ENCODE assay signal across 23 cellular contexts in the genomic region with DNA sequence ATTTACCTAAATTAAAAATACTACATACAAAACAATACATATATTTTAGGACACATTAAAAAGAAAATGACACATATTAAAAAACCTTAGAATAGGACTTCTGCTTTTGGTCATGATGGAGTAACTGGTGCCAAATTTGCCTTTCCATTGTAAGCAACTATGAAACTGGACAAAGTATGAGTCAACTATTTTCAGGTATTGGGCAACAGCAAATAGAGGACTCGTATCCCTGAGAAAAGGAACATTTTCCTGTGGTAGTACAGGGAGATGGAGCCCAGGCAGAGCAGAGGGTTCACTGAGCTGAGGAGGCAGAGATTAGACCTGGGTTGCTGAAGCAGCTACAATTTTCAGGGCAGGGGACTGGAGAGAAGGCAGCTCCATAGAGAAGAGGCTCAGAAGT. TPM values are rescaled to one million over a fixed set of nuclear protein-coding genes. Genes with fewer than 3 reads are reported as not detected.
DNase-seq lines count a peak whose midpoint lies in the region; ATAC-seq, FAIRE-seq and TF ChIP-seq lines count a peak whose summit lies in the region.
"Had no signal": no experiment of that assay in that cellular context is flagged by ENCODE, and none has a peak within 500 bp of the region (broad histone marks: within the 10 kb centered on the region; RNA-seq: fewer than 3 reads in every experiment).

No MANE protein-coding gene starts in this region.

- H3K27ac ChIP-seq in mesenchymal stem cell (ENCODE audit: low read length, poor library complexity, severe bottlenecking) (no peak overlapping the region), endodermal cell (ENCODE audit: low read depth, low read length) (no peak overlapping the region)
- H3K27ac ChIP-seq: coronary artery, stomach, VCaP had no signal

- H3K4me3 Mint-ChIP-seq in dendritic cell treated with granulocyte-macrophage colony-stimulating factor and Interleukin-4, amounts not matched to agents 40 ng/mL and 50 ng/mL, for 4 days, result no peak overlapping the region
- H3K4me3 Mint-ChIP-seq in endodermal cell, result no peak overlapping the region
- H3K4me3 Mint-ChIP-seq: activated naive CD4-positive, alpha-beta T cell treated with anti-CD3 and anti-CD28 coated beads, Interleukin-2, amount 50 U/mL, for 24 hours had no signal

- H2BK5ac ChIP-seq in mesenchymal stem cell (ENCODE audit: low read depth, low read length, poor library complexity, severe bottlenecking), result no peak overlapping the region

- no peaks in the 10 kb centered on the region for H3K4me1 ChIP-seq in mesenchymal stem cell (ENCODE audit: control insufficient read depth, insufficient read depth, low read depth, low read length)
- no peaks in the 10 kb centered on the region for H3K4me1 ChIP-seq in endodermal cell (ENCODE audit: control insufficient read depth, insufficient read depth, low read length)

- no peak overlapping the region for H3K4ac ChIP-seq in mesenchymal stem cell (ENCODE audit: low read depth in 1 of 2, low read length in 2 of 2)

- peaks cover 11% of the 10 kb centered on the region for H3K36me3 Mint-ChIP-seq in dendritic cell treated with granulocyte-macrophage colony-stimulating factor and Interleukin-4, amounts not matched to agents 40 ng/mL and 50 ng/mL, for 4 days (ENCODE audit: low read depth)
- peaks cover under 1% of the 10 kb centered on the region for H3K36me3 Mint-ChIP-seq in endodermal cell (ENCODE audit: low read depth)

- H3K27me3 ChIP-seq in mesenchymal stem cell (ENCODE audit: control insufficient read depth in 1 of 2, insufficient read depth in 1 of 2, low read length in 2 of 2) (no peaks in the 10 kb centered on the region), endodermal cell (ENCODE audit: control insufficient read depth, insufficient read depth, low read length, poor library complexity, severe bottlenecking) (no peaks in the 10 kb centered on the region)
- H3K27me3 ChIP-seq: stomach had no signal

- no peak overlapping the region for H3K4me2 ChIP-seq in mesenchymal stem cell (ENCODE audit: low read length, poor library complexity, severe bottlenecking)

- H3K9ac ChIP-seq in mesenchymal stem cell (ENCODE audit: low read length) (peak overlapping the region; percentile 44), endodermal cell (ENCODE audit: extremely low read depth, low read length, poor library complexity, severe bottlenecking) (no peak overlapping the region)

- no peaks in the 10 kb centered on the region for H3K79me1 ChIP-seq in mesenchymal stem cell (replicated peaks; ENCODE audit: low read length, poor library complexity, severe bottlenecking)

- H3K23ac ChIP-seq in mesenchymal stem cell (ENCODE audit: low read length in 2 of 2), result no peak overlapping the region

- H3K4me1 Mint-ChIP-seq in dendritic cell treated with granulocyte-macrophage colony-stimulating factor and Interleukin-4, amounts not matched to agents 40 ng/mL and 50 ng/mL, for 4 days (ENCODE audit: low read depth), result peaks cover 34% of the 10 kb centered on the region
- H3K4me1 Mint-ChIP-seq in endodermal cell, result no peaks in the 10 kb centered on the region
- H3K4me1 Mint-ChIP-seq: activated naive CD4-positive, alpha-beta T cell treated with anti-CD3 and anti-CD28 coated beads, Interleukin-2, amount 50 U/mL, for 24 hours had no signal

- H3K36me3 ChIP-seq in mesenchymal stem cell (ENCODE audit: control insufficient read depth in 1 of 2, insufficient read depth in 2 of 2, low read depth in 1 of 2, low read length in 2 of 2) (no peaks in the 10 kb centered on the region), endodermal cell (ENCODE audit: control insufficient read depth, insufficient read depth, low read length) (no peaks in the 10 kb centered on the region)
- H3K36me3 ChIP-seq: stomach had no signal

- no peak for TF ChIP-seq CTCF in endodermal cell (conservative IDR thresholded peaks at IDR 0.05)

- 64% methylated on average over 1 of the region's 1 CpG for WGBS in mesenchymal stem cell
- WGBS in endodermal cell (ENCODE audit: insufficient coverage in 1 of 2, insufficient read length in 1 of 2), 2 experiments, result 88 to 100% methylated on average over 1 of the region's 1 CpG

- H3K9me3 Mint-ChIP-seq in dendritic cell treated with granulocyte-macrophage colony-stimulating factor and Interleukin-4, amounts not matched to agents 40 ng/mL and 50 ng/mL, for 4 days, result peaks cover 16% of the 10 kb centered on the region
- peaks cover 24% of the 10 kb centered on the region for H3K9me3 Mint-ChIP-seq in endodermal cell

- ATAC-seq in GM18502 (IDR thresholded peaks at IDR 0.05; ENCODE audit: poor library complexity, unreplicated experiment) (no peak), Right ventricle myocardium superior (ENCODE audit: poor library complexity) (no peak)

- H3K4me3 ChIP-seq in mesenchymal stem cell (ENCODE audit: insufficient read depth in 1 of 2, low read depth in 1 of 2, low read length in 2 of 2) (no peak overlapping the region), endodermal cell (ENCODE audit: low read length) (no peak overlapping the region)
- H3K4me3 ChIP-seq: coronary artery, lung, stomach had no signal

- no peak overlapping the region for H3K14ac ChIP-seq in mesenchymal stem cell (ENCODE audit: low read length in 2 of 2)

- intact Hi-C loops in dendritic cell treated with granulocyte-macrophage colony-stimulating factor and Interleukin-4, amounts not matched to agents 40 ng/mL and 50 ng/mL, for 4 days (cut with micrococcal nuclease), result no loop called here
- intact Hi-C loops in Right ventricle myocardium superior (cut with DNase I), result no loop called here

- no peak for DNase-seq in GM19239 (ENCODE audit: insufficient read length, low spot score)
- peak; percentile 70 for DNase-seq in NOMO-1 treated with DMSO at 0.1 percent for 48 hours (lab: John Stamatoyannopoulos, UW; ENCODE audit: unreplicated experiment)
- DNase-seq in mesenchymal stem cell, result peak; percentile 22
- no peak for DNase-seq in endodermal cell
- no peak for DNase-seq in Right ventricle myocardium superior
- DNase-seq in ureter (ENCODE audit: low spot score), result no peak
- DNase-seq: activated T-cell treated with anti-CD3 and anti-CD28 coated beads, Interleukin-2, amount 50 U/mL, for 1 hour; EL; KG1; NCI-H1436; NCI-H748 treated with DMSO at 0.1 percent for 48 hours; RPMI8226; stomach; T-helper 1 cell had no signal

- peak; percentile 64 for FAIRE-seq in GM19239 (lab: Jason Lieb, UNC)

- H3K27me3 Mint-ChIP-seq in dendritic cell treated with granulocyte-macrophage colony-stimulating factor and Interleukin-4, amounts not matched to agents 40 ng/mL and 50 ng/mL, for 4 days, result no peaks in the 10 kb centered on the region
- peaks cover 4% of the 10 kb centered on the region for H3K27me3 Mint-ChIP-seq in endodermal cell (ENCODE audit: insufficient read depth)

- peak overlapping the region; percentile 70 for H3K27ac Mint-ChIP-seq in dendritic cell treated with granulocyte-macrophage colony-stimulating factor and Interleukin-4, amounts not matched to agents 40 ng/mL and 50 ng/mL, for 4 days
- H3K27ac Mint-ChIP-seq in endodermal cell, result no peak overlapping the region
- H3K27ac Mint-ChIP-seq: activated naive CD4-positive, alpha-beta T cell treated with anti-CD3 and anti-CD28 coated beads, Interleukin-2, amount 50 U/mL, for 24 hours had no signal

- no peak overlapping the region for H2AK5ac ChIP-seq in mesenchymal stem cell (ENCODE audit: low read length, severe bottlenecking)

- H2BK120ac ChIP-seq in mesenchymal stem cell (ENCODE audit: low read depth, low read length), result no peak overlapping the region

- H3K9me3 ChIP-seq in mesenchymal stem cell (ENCODE audit: control insufficient read depth, low read length) (peaks cover 24% of the 10 kb centered on the region), endodermal cell (ENCODE audit: control insufficient read depth, low read length) (peaks cover 18% of the 10 kb centered on the region)

- H2BK12ac ChIP-seq in mesenchymal stem cell (ENCODE audit: low read length in 2 of 2), result no peak overlapping the region

- H4K91ac ChIP-seq in mesenchymal stem cell (ENCODE audit: low read length), result no peak overlapping the region

- no peak overlapping the region for H2AFZ ChIP-seq in mesenchymal stem cell (ENCODE audit: low read depth, low read length)

- no peak overlapping the region for H2BK15ac ChIP-seq in mesenchymal stem cell (ENCODE audit: low read depth, poor library complexity, severe bottlenecking)

- no peak overlapping the region for H3K18ac ChIP-seq in mesenchymal stem cell (ENCODE audit: low read depth in 1 of 2, low read length in 2 of 2)

- H4K8ac ChIP-seq in mesenchymal stem cell (ENCODE audit: low read length), result no peak overlapping the region

RNA-seq across cellular contexts. Expression of a gene that starts 14.7 kb away (rescaled TPM):
- polyA plus RNA-seq in mesenchymal stem cell (2013, experiment 1 of 2), result 0.50 TPM
- 0.47 TPM for polyA plus RNA-seq in mesenchymal stem cell (2013, experiment 2 of 2)
- total RNA-seq in endodermal cell (under 1 TPM in 1 of 2 donors, not detected in 1; 0.11 TPM), Right ventricle myocardium superior (2.7 TPM), ureter (4.3 TPM)
- 0.07 TPM for polyA plus RNA-seq in endodermal cell (2013, experiment 1 of 2)
- polyA plus RNA-seq in endodermal cell (2013, experiment 2 of 2), result 0.17 TPM
- total RNA-seq: epithelial cell of proximal tubule, osteocyte had no signal

RNA-seq across cellular contexts. Expression of a gene that starts 48.8 kb away (rescaled TPM):
- polyA plus RNA-seq in mesenchymal stem cell (2013, experiment 1 of 2), result 0.06 TPM
- polyA plus RNA-seq in mesenchymal stem cell (2013, experiment 2 of 2), result 0.03 TPM
- not detected for total RNA-seq in endodermal cell
- not detected for polyA plus RNA-seq in endodermal cell (2013, experiment 1 of 2)
- polyA plus RNA-seq in endodermal cell (2013, experiment 2 of 2), result not detected
- not detected for total RNA-seq in Right ventricle myocardium superior
- not detected for total RNA-seq in ureter
- total RNA-seq: epithelial cell of proximal tubule, osteocyte, urinary bladder had no signal
- polyA plus RNA-seq: urinary bladder had no signal

Comparison
In these comparisons a context has a peak if more than half of its experiments do, and no peak if none do; other contexts are left out.
1. DNase-seq: peak in NOMO-1 treated with DMSO at 0.1 percent for 48 hours (single experiment) and mesenchymal stem cell (single experiment); none in GM19239 (single experiment), endodermal cell (single experiment), Right ventricle myocardium superior (single experiment) and ureter (single experiment).